ENCODE assay signal across 10 cellular contexts in the genomic region with DNA sequence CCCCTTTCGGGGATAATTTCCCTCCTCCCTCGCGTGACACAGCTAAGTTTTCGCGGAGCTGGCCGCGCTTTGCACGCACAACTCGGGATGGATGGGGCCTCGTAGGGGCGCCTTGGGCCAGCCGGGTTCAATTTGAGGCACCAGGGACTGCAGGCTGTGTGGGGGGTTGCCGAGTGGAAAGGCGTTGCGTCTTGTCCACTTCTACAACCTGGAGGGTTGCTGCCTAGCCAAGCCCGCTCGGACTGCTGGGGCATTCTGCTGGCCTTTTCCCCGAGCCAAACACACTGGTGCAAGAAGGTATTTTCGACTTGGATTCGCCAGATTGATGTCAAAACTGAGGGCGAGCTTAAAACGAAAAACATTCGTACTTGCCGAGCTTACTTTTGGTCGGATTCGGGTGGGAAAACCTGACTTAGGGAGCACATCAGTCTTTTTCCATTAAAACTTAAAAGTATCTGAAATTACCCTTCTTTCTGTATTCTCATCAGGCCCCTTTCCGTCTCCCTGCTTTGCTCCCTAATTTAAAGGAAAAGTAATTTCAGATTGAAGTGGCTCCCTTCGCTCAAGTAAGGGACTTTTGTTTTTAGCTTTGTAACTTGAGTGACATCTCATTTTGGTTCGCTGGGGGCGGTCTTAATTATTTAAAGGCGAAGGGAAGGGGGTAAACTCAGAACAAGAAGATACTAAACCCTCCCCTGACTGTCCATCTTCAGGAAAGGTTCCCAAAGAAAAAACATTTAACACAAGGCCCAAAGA. TPM values are rescaled to one million over a fixed set of nuclear protein-coding genes. Genes with fewer than 3 reads are reported as not detected.
A peak's percentile ranks its signal among the peaks of the same experiment; 100 is the strongest.
DNase-seq lines count a peak whose midpoint lies in the region; ATAC-seq and TF ChIP-seq lines count a peak whose summit lies in the region.
"Had no signal": no experiment of that assay in that cellular context is flagged by ENCODE, and none has a peak within 500 bp of the region (broad histone marks: within the 10 kb centered on the region; RNA-seq: fewer than 3 reads in every experiment).

No MANE protein-coding gene starts in this region.

- H3K27me3 ChIP-seq in IMR-90 (ENCODE audit: control insufficient read depth, insufficient read depth, low read length) (no peaks in the 10 kb centered on the region), esophagus squamous epithelium (peaks cover 5 to 86% (median 20%) of the 10 kb centered on the region in 4 donors)

- peak overlapping the region; percentile 80 for H3K18ac ChIP-seq in IMR-90 (ENCODE audit: low read depth, low read length)

- H3K9me3 ChIP-seq in IMR-90 (ENCODE audit: control insufficient read depth, insufficient read depth, low read length): no peaks in the 10 kb centered on the region
- H3K9me3 ChIP-seq in esophagus squamous epithelium: no peaks in the 10 kb centered on the region
- no peaks in the 10 kb centered on the region for H3K9me3 ChIP-seq in OCI-LY7 (ENCODE audit: low read length)

- H3K4me2 ChIP-seq in IMR-90 (ENCODE audit: low read depth, low read length) (peak overlapping the region; percentile 85), OCI-LY7 (ENCODE audit: low read length) (no peak overlapping the region)

- DNase-seq in AG08396 (ENCODE audit: low spot score) (peak; percentile 70), IMR-90 (peak; percentile 81), esophagus squamous epithelium (lab: John Stamatoyannopoulos, UW) (no peak), neural crest cell (ENCODE audit: low read depth, low spot score) (no peak), glomerular visceral epithelial cell (ENCODE audit: extremely low spot score) (no peak), NCI-H2196 (lab: John Stamatoyannopoulos, UW; ENCODE audit: unreplicated experiment) (no peak), OCI-LY7 (ENCODE audit: low spot score) (no peak)
- DNase-seq: activated naive CD4-positive, alpha-beta T cell; KG1 had no signal

- POLR2A ChIA-PET in IMR-90 (lab: Charles Lee; ENCODE audit: unreplicated experiment): interaction anchor here (0.9 to 1.3 kb wide), 4 partner anchors 8 to 15 kb away, joined by 3 to 7 read pairs (median 4); a partner anchor contains a TSS
- POLR2A ChIA-PET in OCI-LY7 (lab: Charles Lee): no interaction called here

- peak overlapping the region; percentile 87 for H3K23ac ChIP-seq in IMR-90 (ENCODE audit: low read depth, low read length)

- no peak for TF ChIP-seq RAD21 in IMR-90 (IDR thresholded peaks at IDR 0.05; ENCODE audit: low read length)

- H2AK5ac ChIP-seq in IMR-90 (ENCODE audit: low read depth, low read length): peak overlapping the region; percentile 48; the same call in 1 of the 2 replicates

- BruUV-seq in IMR-90 (replicated peaks; lab: Mats Ljungman, UMichigan) (no TSS peak), OCI-LY7 (replicated peaks; lab: Mats Ljungman, UMichigan) (no TSS peak)

- H3K9me1 ChIP-seq in IMR-90 (ENCODE audit: insufficient read depth, low read length): no peaks in the 10 kb centered on the region

- H3K79me1 ChIP-seq in IMR-90 (ENCODE audit: low read depth in 1 of 2, low read length in 2 of 2): peaks cover 0 to 5% of the 10 kb centered on the region in 2 experiments; a peak in 1 of 4 replicates

- H2BK20ac ChIP-seq in IMR-90 (ENCODE audit: low read depth, low read length): peak overlapping the region; percentile 27

- H4K91ac ChIP-seq in IMR-90 (ENCODE audit: insufficient read depth, low read depth, low read length): peak overlapping the region; percentile 84

- peak overlapping the region; percentile 31 for H2AK9ac ChIP-seq in IMR-90 (replicated peaks; ENCODE audit: low read depth, low read length, poor library complexity)

- no peaks in the 10 kb centered on the region for H3K9me3 Mint-ChIP-seq in neural crest cell

- H3K4me3 ChIP-seq in IMR-90 (ENCODE audit: insufficient read depth, low read depth, low read length): peak overlapping the region; percentile 37
- peak overlapping the region in 1 of 4 donors; percentile 60 for H3K4me3 ChIP-seq in esophagus squamous epithelium
- no peak overlapping the region for H3K4me3 ChIP-seq in OCI-LY7 (ENCODE audit: low read depth, low read length, poor library complexity, severe bottlenecking)

- peak overlapping the region; percentile 90 for H2BK5ac ChIP-seq in IMR-90 (ENCODE audit: low read depth, low read length, poor library complexity, severe bottlenecking)

- intact Hi-C loops in IMR-90 (cut with micrococcal nuclease) (loop anchor here (1.0 to 10.0 kb wide), 3 partner anchors 10 to 905 kb away; no protein-coding TSS in a partner anchor), esophagus squamous epithelium (cut with DNase I) (loop anchor here (5.0 to 10.0 kb wide), 3 partner anchors 965 to 1098 kb away; no protein-coding TSS in a partner anchor), OCI-LY7 (cut with micrococcal nuclease; ENCODE audit: unreplicated experiment) (no loop called here)

- in situ Hi-C loops in IMR-90 (cut with MboI; ENCODE audit: low sequenced_read_pairs): loop anchor here (10.0 kb wide), 1 partner anchor 965 kb away; no protein-coding TSS in a partner anchor

- CTCF ChIA-PET in IMR-90 (lab: Yijun Ruan, JAX): interaction anchor here (0.7 to 1.9 kb wide), 4 partner anchors 17 to 1083 kb away, joined by 3 to 4 read pairs (median 4); no protein-coding TSS in a partner anchor
- CTCF ChIA-PET in OCI-LY7 (lab: Charles Lee; ENCODE audit: unreplicated experiment): no interaction called here

- peaks cover 3% of the 10 kb centered on the region for H3K36me3 Mint-ChIP-seq in neural crest cell (ENCODE audit: low read depth)

- H3K27ac ChIP-seq in IMR-90 (ENCODE audit: insufficient read depth, low read length): peak overlapping the region; percentile 89
- peak overlapping the region in 3 of 4 donors; percentile 8 to 35 (median 26) for H3K27ac ChIP-seq in esophagus squamous epithelium
- H3K27ac ChIP-seq in OCI-LY7 (ENCODE audit: low read depth, low read length, poor library complexity, severe bottlenecking): no peak overlapping the region

- peak overlapping the region; percentile 9; the same call in 1 of the 3 replicates for H2BK15ac ChIP-seq in IMR-90 (ENCODE audit: low read depth, low read length)

- H3K4me1 ChIP-seq in IMR-90 (ENCODE audit: control insufficient read depth, insufficient read depth, low read length) (peaks cover 4% of the 10 kb centered on the region), esophagus squamous epithelium (peaks cover 5 to 43% (median 10%) of the 10 kb centered on the region in 3 donors), OCI-LY7 (ENCODE audit: insufficient read depth, low read length, poor library complexity, severe bottlenecking) (no peaks in the 10 kb centered on the region)

- H3K4me1 Mint-ChIP-seq in neural crest cell: peaks cover 31% of the 10 kb centered on the region

- H4K8ac ChIP-seq in IMR-90 (ENCODE audit: low read depth in 2 of 2, low read length in 2 of 2): peak overlapping the region; percentile 67 to 71

- TF ChIP-seq POLR2A in IMR-90 (IDR thresholded peaks at IDR 0.05; ENCODE audit: low read depth, low read length) (peak; percentile 71), esophagus squamous epithelium (IDR thresholded peaks at IDR 0.05) (no peak)

- peaks cover 96% of the 10 kb centered on the region for H3K27me3 Mint-ChIP-seq in neural crest cell (ENCODE audit: low read depth)

- dilution Hi-C loops in IMR-90 (cut with HindIII; ENCODE audit: low sequenced_read_pairs, unreplicated experiment): no loop called here

- WGBS in IMR-90 (ENCODE audit: extremely low coverage in 2 of 2, insufficient read length in 1 of 2), 2 experiments: 0% methylated on average over 6 of the region's 31 CpGs; no CpG with 5 or more reads in 1 of the 2 experiments
- WGBS in esophagus squamous epithelium, 2 donors: 61 to 72% methylated on average over 18 to 30 of the region's 31 CpGs

- peak overlapping the region; percentile 51 for H4K5ac ChIP-seq in IMR-90 (ENCODE audit: low read depth, low read length)

- H3K36me3 ChIP-seq in IMR-90 (ENCODE audit: control insufficient read depth, insufficient read depth, low read length): peaks cover 28% of the 10 kb centered on the region
- H3K36me3 ChIP-seq in esophagus squamous epithelium: peaks cover 0 to 19% (median 0%) of the 10 kb centered on the region in 3 donors
- no peaks in the 10 kb centered on the region for H3K36me3 ChIP-seq in OCI-LY7 (ENCODE audit: insufficient read depth, low read length)

- H2AFZ ChIP-seq in IMR-90 (replicated peaks; ENCODE audit: low read length, poor library complexity) (peak overlapping the region; percentile 81), OCI-LY7 (ENCODE audit: low read length) (no peak overlapping the region)

- H3K79me2 ChIP-seq in OCI-LY7 (ENCODE audit: insufficient read depth, low read depth, low read length): no peaks in the 10 kb centered on the region

- peak overlapping the region; percentile 96 for H3K56ac ChIP-seq in IMR-90 (ENCODE audit: extremely low read depth, insufficient read depth, low read length)

- H3K14ac ChIP-seq in IMR-90 (replicated peaks; ENCODE audit: low read depth, low read length): peak overlapping the region; percentile 93

- peak overlapping the region; percentile 67 for H2BK120ac ChIP-seq in IMR-90 (ENCODE audit: low read depth, low read length)

- H3K4ac ChIP-seq in IMR-90 (ENCODE audit: low read depth, low read length): peak overlapping the region; percentile 87

- H3K4me3 Mint-ChIP-seq in neural crest cell: peak overlapping the region; percentile 32

- peak overlapping the region; percentile 94 for H3K9ac ChIP-seq in IMR-90 (ENCODE audit: low read depth, low read length)

- H3K9me2 ChIP-seq in OCI-LY7 (ENCODE audit: insufficient read depth, low read length): no peaks in the 10 kb centered on the region

- ATAC-seq in IMR-90 (ENCODE audit: low read depth): peak; percentile 28
- no peak for ATAC-seq in GM21423 (IDR thresholded peaks at IDR 0.05; ENCODE audit: unreplicated experiment)

- TF ChIP-seq CTCF in IMR-90 (conservative IDR thresholded peaks at IDR 0.05; ENCODE audit: low read depth, low read length) (no peak), esophagus squamous epithelium (IDR thresholded peaks at IDR 0.05) (no peak), neural crest cell (conservative IDR thresholded peaks at IDR 0.05) (no peak), OCI-LY7 (conservative IDR thresholded peaks at IDR 0.05; ENCODE audit: low read length) (no peak)

- no peak overlapping the region for H3K27ac Mint-ChIP-seq in neural crest cell (ENCODE audit: unreplicated experiment)

- H4K20me1 ChIP-seq in IMR-90 (ENCODE audit: insufficient read depth, low read length) (peaks cover 11% of the 10 kb centered on the region), OCI-LY7 (ENCODE audit: insufficient read depth, low read length) (no peaks in the 10 kb centered on the region)

TF ChIP-seq in IMR-90, 13 proteins besides CTCF, POLR2A, EP300 and RAD21:
- TF ChIP-seq MAZ (IDR thresholded peaks at IDR 0.05; ENCODE audit: borderline replicate concordance, low read depth, low read length): peak; percentile 3; the same call in 1 of the 2 replicates
- no peak for TF ChIP-seq MXI1 (IDR thresholded peaks at IDR 0.05; ENCODE audit: borderline replicate concordance, low read depth, low read length)

RNA-seq across cellular contexts. Expression of a gene that starts 14.3 kb away (rescaled TPM):
- 15.8 and 18.6 TPM in 2 replicates for total RNA-seq in IMR-90 (2012; rRNA removed)
- polyA plus RNA-seq in IMR-90 (2012; rRNA removed): 40.5 and 44.9 TPM in 2 replicates
- 13.1 and 30.1 TPM in 2 replicates for polyA plus RNA-seq in IMR-90 (2012; cell fraction: cytosol; rRNA removed)
- 165 and 239 TPM in 2 replicates for polyA plus RNA-seq in IMR-90 (2012; cell fraction: nucleus; rRNA removed; ENCODE audit: low replicate concordance)
- 1 to 10 TPM; 2.0 to 2.5 (median 2.4) TPM for total RNA-seq in esophagus squamous epithelium
- 0.91 and 0.96 TPM in 2 replicates for total RNA-seq in neural crest cell
- not detected in 2 replicates for total RNA-seq in OCI-LY7 (2014; rRNA removed; shearing (Covaris generic))
- total RNA-seq in OCI-LY7 (2022): not detected in 2 replicates

Comparison
In these comparisons a context has a peak if more than half of its experiments do, and no peak if none do; other contexts are left out.
1. DNase-seq: peak in AG08396 (single experiment) and IMR-90 (single experiment); none in esophagus squamous epithelium (single experiment), neural crest cell (single experiment), glomerular visceral epithelial cell (single experiment), NCI-H2196 (single experiment) and OCI-LY7 (single experiment).